In the genomic region with DNA sequence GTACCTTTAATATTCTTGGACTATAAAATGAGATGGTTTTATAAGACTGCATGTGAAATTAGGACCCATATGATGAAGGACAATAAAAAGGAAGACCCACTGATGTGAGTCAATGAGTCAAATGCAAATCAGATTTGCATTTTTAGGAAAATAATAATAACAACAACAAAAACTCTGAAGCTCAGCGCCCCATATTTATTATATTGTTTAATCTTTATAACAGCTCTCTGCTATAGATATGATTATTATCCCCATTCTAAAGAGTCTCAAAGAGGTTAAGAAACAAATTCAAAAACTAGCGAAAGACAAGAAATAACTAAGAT, we compare ENCODE assay signal across 11 cellular contexts. TPM values are rescaled to one million over a fixed set of nuclear protein-coding genes. Genes with fewer than 3 reads are reported as not detected.
DNase-seq lines count a peak whose midpoint lies in the region; ATAC-seq, FAIRE-seq and TF ChIP-seq lines count a peak whose summit lies in the region.
"Had no signal": no experiment of that assay in that cellular context is flagged by ENCODE, and none has a peak within 500 bp of the region (broad histone marks: within the 10 kb centered on the region; RNA-seq: fewer than 3 reads in every experiment).

No MANE protein-coding gene starts in this region.

- peak overlapping the region; percentile 88; the same call in 1 of the 2 replicates for H3K4me2 ChIP-seq in HepG2 (ENCODE audit: low read depth, low read length)

- POLR2A ChIA-PET in HepG2 (lab: Yijun Ruan, JAX) (no interaction called here), Panc1 (lab: Charles Lee) (no interaction called here)

- DNase-seq in HepG2 (ENCODE audit: low spot score) (no peak), right lobe of liver (no peak), Panc1 (ENCODE audit: low read depth, low spot score) (no peak), colonic mucosa (no peak), kidney glomerular epithelial cell (lab: John Stamatoyannopoulos, UW) (no peak), NCI-H82 (lab: John Stamatoyannopoulos, UW) (no peak), DMS 273 (lab: John Stamatoyannopoulos, UW; ENCODE audit: unreplicated experiment) (no peak)
- no peak for DNase-seq in stimulated activated CD4-positive, alpha-beta T cell treated with anti-CD3 and anti-CD28 coated beads, Interleukin-15, amount 100 ng/mL, for 24 hours

- intact Hi-C loops in HepG2 (cut with micrococcal nuclease; ENCODE audit: unreplicated experiment) (loop anchor here (1.0 to 5.0 kb wide), 3 partner anchors 80 to 162 kb away; a partner anchor contains a TSS), right lobe of liver (cut with DNase I) (no loop called here), Panc1 (cut with micrococcal nuclease; ENCODE audit: unreplicated experiment) (loop anchor here (2.0 to 5.0 kb wide), 2 partner anchors 111 to 125 kb away; a partner anchor contains a TSS), colonic mucosa (cut with DNase I) (loop anchor here (5.0 kb wide), 1 partner anchor 110 kb away; no protein-coding TSS in a partner anchor)

- no peak overlapping the region for H2AFZ ChIP-seq in HepG2 (ENCODE audit: low read length)

- in situ Hi-C loops in HepG2 (cut with HindIII; ENCODE audit: extremely low pct_ligation_motif_present, low pct_unique_long_range_greater_than_20kb) (no loop called here), Panc1 (cut with HindIII; ENCODE audit: low pct_unique_long_range_greater_than_20kb, low sequenced_read_pairs) (no loop called here)

- no peaks in the 10 kb centered on the region for H4K20me1 ChIP-seq in HepG2 (ENCODE audit: insufficient read depth, low read length)

- no peak for TF ChIP-seq RAD21 in HepG2 (CRISPR knock-in tag; IDR thresholded peaks at IDR 0.05)

- H3K4me1 ChIP-seq in HepG2 (ENCODE audit: insufficient read depth, low read length) (peaks cover 10% of the 10 kb centered on the region), right lobe of liver (peaks cover 0 to 6% (median 3%) of the 10 kb centered on the region in 4 donors), Panc1 (ENCODE audit: control insufficient read depth, insufficient read depth, low read length) (no peaks in the 10 kb centered on the region), colonic mucosa (no peaks in the 10 kb centered on the region)

- H3K36me3 ChIP-seq in HepG2 (replicated peaks in 1 of 2; ENCODE audit: control insufficient read depth in 1 of 2, insufficient read depth in 2 of 2, low read length in 2 of 2) (no peaks in the 10 kb centered on the region), right lobe of liver (no peaks in the 10 kb centered on the region), Panc1 (ENCODE audit: control insufficient read depth, insufficient read depth, low read length) (no peaks in the 10 kb centered on the region), colonic mucosa (no peaks in the 10 kb centered on the region)
- H3K36me3 ChIP-seq: tibial artery had no signal

- CTCF ChIA-PET in HepG2 (lab: Yijun Ruan, JAX; ENCODE audit: low intra/inter-chr PET ratio, low total read pairs) (interaction anchor here (1.4 to 1.7 kb wide), 3 partner anchors 111 to 162 kb away, joined by 6 to 15 read pairs (median 6); a partner anchor contains a TSS), Panc1 (lab: Charles Lee) (interaction anchor here (0.7 to 1.3 kb wide), 5 partner anchors 82 to 380 kb away, joined by 3 to 11 read pairs (median 3); a partner anchor contains a TSS)

- TF ChIP-seq CTCF in HepG2 (CRISPR knock-in tag; IDR thresholded peaks at IDR 0.05) (no peak), right lobe of liver (IDR thresholded peaks at IDR 0.05) (no peak), Panc1 (IDR thresholded peaks at IDR 0.05) (peak; percentile 47), colonic mucosa (IDR thresholded peaks at IDR 0.05) (peak; percentile 3)

- BruUV-seq in HepG2 (replicated peaks; lab: Mats Ljungman, UMichigan) (no TSS peak), Panc1 (replicated peaks; lab: Mats Ljungman, UMichigan) (no TSS peak)

- no peak overlapping the region for H3K9ac ChIP-seq in HepG2 (ENCODE audit: insufficient read depth, low read depth, low read length)
- H3K9ac ChIP-seq in colonic mucosa (ENCODE audit: low read depth in 2 of 2, low read length in 2 of 2), result no peak overlapping the region

- 51% methylated on average over 2 of the region's 2 CpGs for WGBS in HepG2 (ENCODE audit: low lambda C conversion rate)
- 86% methylated on average over 2 of the region's 2 CpGs for WGBS in right lobe of liver (ENCODE audit: insufficient coverage, low coverage, low lambda C conversion rate, missing lambda C conversion rate)

- no peaks in the 10 kb centered on the region for H3K9me3 ChIP-seq in HepG2 (ENCODE audit: low read length)
- no peaks in the 10 kb centered on the region for H3K9me3 ChIP-seq in right lobe of liver
- no peaks in the 10 kb centered on the region for H3K9me3 ChIP-seq in Panc1 (ENCODE audit: control insufficient read depth, insufficient read depth, low read depth, low read length)
- no peaks in the 10 kb centered on the region for H3K9me3 ChIP-seq in colonic mucosa

- no peak for TF ChIP-seq EP300 in HepG2 (IDR thresholded peaks at IDR 0.05; ENCODE audit: low read depth in 2 of 2, low read length in 2 of 2)
- no peak for TF ChIP-seq EP300 in HepG2 (CRISPR knock-in tag; IDR thresholded peaks at IDR 0.05; ENCODE audit: borderline replicate concordance)

- ATAC-seq in HepG2, result no peak
- no peak for ATAC-seq in right lobe of liver
- no peak for ATAC-seq in Panc1

- H3K27ac ChIP-seq in HepG2 (ENCODE audit: extremely low read length, insufficient read depth, low read length) (no peak overlapping the region), right lobe of liver (no peak overlapping the region), Panc1 (ENCODE audit: low read length) (no peak overlapping the region), colonic mucosa (no peak overlapping the region)
- H3K27ac ChIP-seq: tibial artery had no signal

- no peak overlapping the region for H3K4me3 ChIP-seq in HepG2 (replicated peaks in 1 of 3; ENCODE audit: insufficient read depth in 1 of 3, low read depth in 2 of 3, low read length in 3 of 3)
- no peak overlapping the region for H3K4me3 ChIP-seq in right lobe of liver
- no peak overlapping the region for H3K4me3 ChIP-seq in Panc1 (ENCODE audit: low read depth in 2 of 2, low read length in 2 of 2)
- no peak overlapping the region for H3K4me3 ChIP-seq in colonic mucosa

- FAIRE-seq in HepG2 (lab: Jason Lieb, UNC), result no peak

- TF ChIP-seq POLR2A in HepG2 (IDR thresholded peaks at IDR 0.05; ENCODE audit: insufficient read depth in 1 of 2, low read depth in 2 of 2, low read length in 2 of 2), result no peak
- TF ChIP-seq POLR2A in right lobe of liver (IDR thresholded peaks at IDR 0.05), result no peak

- H3K79me2 ChIP-seq in HepG2 (ENCODE audit: insufficient read depth, low read length), result no peaks in the 10 kb centered on the region

- H3K27me3 ChIP-seq in HepG2 (ENCODE audit: control insufficient read depth in 1 of 2, insufficient read depth in 2 of 2, low read length in 2 of 2) (no peaks in the 10 kb centered on the region; a peak in 1 of 5 replicates), right lobe of liver (no peaks in the 10 kb centered on the region), Panc1 (ENCODE audit: control insufficient read depth, insufficient read depth, low read length) (peaks cover 7% of the 10 kb centered on the region), colonic mucosa (no peaks in the 10 kb centered on the region)
- H3K27me3 ChIP-seq: tibial artery had no signal

RNA-seq across cellular contexts. Expression of a gene that starts 0.8 kb away (rescaled TPM):
- total RNA-seq in HepG2 (2016; rRNA removed; fragmentation: Illumina TruSeq; extraction: Trizol) (0.13 and 0.32 TPM in 2 replicates), right lobe of liver (1 to 10 TPM in 5 of 6 experiments, under 1 TPM in 1; 0.80 to 4.5 (median 2.2) TPM), Panc1 (2021; ENCODE audit: unreplicated experiment) (0.31 TPM), colonic mucosa (1 to 10 TPM; 1.5 to 2.2 TPM)
- not detected in 2 replicates for total RNA-seq in HepG2 (2016; cell fraction: cytosol; rRNA removed; fragmentation: Illumina TruSeq; extraction: Trizol; ENCODE audit: low read depth)
- 0.13 and 0.27 TPM in 2 replicates for total RNA-seq in HepG2 (2016; cell fraction: insoluble cytoplasmic fraction; rRNA removed; fragmentation: Illumina TruSeq; extraction: Trizol)
- total RNA-seq in HepG2 (2016; cell fraction: membrane; rRNA removed; fragmentation: Illumina TruSeq; extraction: Trizol), result 0.17 TPM in 1 of 2 replicates, not detected in the other
- total RNA-seq in HepG2 (2016; cell fraction: nucleus; rRNA removed; fragmentation: Illumina TruSeq; extraction: Trizol), result 0.71 TPM in 1 of 2 replicates, not detected in the other
- polyA plus RNA-seq in HepG2 (2011; rRNA removed), result 0.03 and 0.18 TPM in 2 replicates
- 0.04 and 0.11 TPM in 2 replicates for polyA plus RNA-seq in HepG2 (2011; cell fraction: cytosol; rRNA removed)
- polyA plus RNA-seq in HepG2 (2011; cell fraction: nucleus; rRNA removed), result not detected in 2 replicates
- polyA plus RNA-seq in HepG2 (2012), result not detected in 2 replicates
- not detected in 2 replicates for polyA plus RNA-seq in HepG2 (2016; cell fraction: cytosol; fragmentation: Illumina TruSeq; extraction: Trizol; ENCODE audit: low read depth)
- 0.24 TPM in 1 of 2 replicates, not detected in the other for polyA plus RNA-seq in HepG2 (2016; cell fraction: insoluble cytoplasmic fraction; fragmentation: Illumina TruSeq; extraction: Trizol; ENCODE audit: low read depth)
- polyA plus RNA-seq in HepG2 (2016; cell fraction: membrane; fragmentation: Illumina TruSeq; extraction: Trizol; ENCODE audit: low read depth), result 0.12 TPM in 1 of 2 replicates, not detected in the other
- polyA plus RNA-seq in HepG2 (2016; cell fraction: nucleus; fragmentation: Illumina TruSeq; extraction: Trizol; ENCODE audit: insufficient read depth, low read depth), result not detected in 2 replicates
- not detected in 2 replicates for polyA minus RNA-seq in HepG2 (2011; rRNA and poly(A)+ RNA removed; ENCODE audit: low replicate concordance)
- polyA minus RNA-seq in HepG2 (2011; cell fraction: cytosol; rRNA and poly(A)+ RNA removed), result not detected in 2 replicates
- polyA minus RNA-seq in HepG2 (2011; cell fraction: nucleus; rRNA and poly(A)+ RNA removed), result not detected in 2 replicates
- not detected for polyA plus RNA-seq in Panc1 (2012; ENCODE audit: insufficient read length)
- total RNA-seq: bronchial epithelial cell, osteocyte had no signal

RNA-seq across cellular contexts. Expression of a gene that starts 21.6 kb away (rescaled TPM):
- total RNA-seq in HepG2 (2016; rRNA removed; fragmentation: Illumina TruSeq; extraction: Trizol) (0.04 TPM in 1 of 2 replicates, not detected in the other), right lobe of liver (1 to 10 TPM in 3 of 6 experiments, under 1 TPM in 3; 0.18 to 3.1 (median 0.94) TPM), Panc1 (2021; ENCODE audit: unreplicated experiment) (not detected), colonic mucosa (1 to 10 TPM in 1 of 2 donors, under 1 TPM in 1; 0.20 to 4.0 TPM)
- total RNA-seq in HepG2 (2016; cell fraction: cytosol; rRNA removed; fragmentation: Illumina TruSeq; extraction: Trizol; ENCODE audit: low read depth), result not detected in 2 replicates
- 0.04 TPM in 1 of 2 replicates, not detected in the other for total RNA-seq in HepG2 (2016; cell fraction: insoluble cytoplasmic fraction; rRNA removed; fragmentation: Illumina TruSeq; extraction: Trizol)
- total RNA-seq in HepG2 (2016; cell fraction: membrane; rRNA removed; fragmentation: Illumina TruSeq; extraction: Trizol), result not detected in 2 replicates
- total RNA-seq in HepG2 (2016; cell fraction: nucleus; rRNA removed; fragmentation: Illumina TruSeq; extraction: Trizol), result not detected in 2 replicates
- 0.08 and 0.09 TPM in 2 replicates for polyA plus RNA-seq in HepG2 (2011; rRNA removed)
- polyA plus RNA-seq in HepG2 (2011; cell fraction: cytosol; rRNA removed), result 0.04 and 0.05 TPM in 2 replicates
- 0.05 TPM in 1 of 2 replicates, not detected in the other for polyA plus RNA-seq in HepG2 (2011; cell fraction: nucleus; rRNA removed)
- polyA plus RNA-seq in HepG2 (2012), result 0.05 TPM in 1 of 2 replicates, not detected in the other
- not detected in 2 replicates for polyA plus RNA-seq in HepG2 (2016; cell fraction: cytosol; fragmentation: Illumina TruSeq; extraction: Trizol; ENCODE audit: low read depth)
- 0.07 TPM in 1 of 2 replicates, not detected in the other for polyA plus RNA-seq in HepG2 (2016; cell fraction: insoluble cytoplasmic fraction; fragmentation: Illumina TruSeq; extraction: Trizol; ENCODE audit: low read depth)
- not detected in 2 replicates for polyA plus RNA-seq in HepG2 (2016; cell fraction: membrane; fragmentation: Illumina TruSeq; extraction: Trizol; ENCODE audit: low read depth)
- polyA plus RNA-seq in HepG2 (2016; cell fraction: nucleus; fragmentation: Illumina TruSeq; extraction: Trizol; ENCODE audit: insufficient read depth, low read depth), result not detected in 2 replicates
- 0.12 TPM in 1 of 2 replicates, not detected in the other for polyA minus RNA-seq in HepG2 (2011; rRNA and poly(A)+ RNA removed; ENCODE audit: low replicate concordance)
- polyA minus RNA-seq in HepG2 (2011; cell fraction: cytosol; rRNA and poly(A)+ RNA removed), result not detected in 2 replicates
- polyA minus RNA-seq in HepG2 (2011; cell fraction: nucleus; rRNA and poly(A)+ RNA removed), result 0.12 TPM in 1 of 2 replicates, not detected in the other
- polyA plus RNA-seq in Panc1 (2012; ENCODE audit: insufficient read length), result not detected
- total RNA-seq: bronchial epithelial cell, osteocyte had no signal

Comparison
In these comparisons a context has a peak if more than half of its experiments do, and no peak if none do; other contexts are left out.
1. intact Hi-C loops: an anchor here in HepG2 (1.0 to 5.0 kb wide), Panc1 (2.0 to 5.0 kb wide) and colonic mucosa (5.0 kb wide); none called in right lobe of liver.
2. CTCF ChIP-seq: peak in Panc1 (single experiment) and colonic mucosa (single experiment); none in HepG2 (single experiment) and right lobe of liver (0 of 4).